11 cellular contexts compared by ENCODE assay signal in the genomic region with DNA sequence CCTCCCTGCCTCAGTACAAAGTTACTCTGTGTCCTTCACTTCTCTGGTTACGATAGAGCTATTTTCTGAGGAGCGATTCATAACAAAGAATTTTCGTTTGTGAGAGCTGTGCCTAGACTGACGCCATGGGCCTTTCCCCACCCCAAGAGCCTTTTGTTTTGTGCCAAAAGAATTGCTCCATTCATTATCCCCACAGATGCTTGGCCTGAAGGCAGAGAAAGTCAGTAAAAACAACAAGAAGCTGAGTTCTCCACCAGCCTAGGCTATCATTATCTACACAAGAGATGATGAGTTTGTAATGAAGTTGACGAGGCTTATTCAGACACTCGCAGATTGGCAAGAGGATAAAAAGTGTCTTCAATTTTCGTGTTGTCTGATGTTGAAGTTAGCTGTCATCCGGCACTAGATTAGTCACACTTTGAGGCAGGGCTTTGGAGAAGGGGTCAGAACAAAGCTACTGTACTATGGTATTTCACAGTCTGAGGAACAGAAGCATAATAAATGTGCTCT.
DNase-seq lines count a peak whose midpoint lies in the region; ATAC-seq and FAIRE-seq lines count a peak whose summit lies in the region.
"Had no signal": no experiment of that assay in that cellular context is flagged by ENCODE, and none has a peak within 500 bp of the region (broad histone marks: within the 10 kb centered on the region; RNA-seq: fewer than 3 reads in every experiment).

No MANE protein-coding gene starts in this region.

- no peaks in the 10 kb centered on the region for H3K9me3 ChIP-seq in neuron (ENCODE audit: low read length)

- DNase-seq in AG20443 (ENCODE audit: low spot score) (peak; percentile 33), RCC 7860 (ENCODE audit: low spot score) (peak; percentile 92), frontal cortex (ENCODE audit: low spot score in 2 of 2) (peak in 1 of 2 donors; percentile 9), NCI-H2196 treated with DMSO at 0.1 percent for 48 hours (lab: John Stamatoyannopoulos, UW; ENCODE audit: unreplicated experiment) (no peak), HTR-8/SVneo (ENCODE audit: insufficient read length, low spot score) (no peak), T-helper 2 cell (no peak)
- DNase-seq: AML-193; MM.1S; NK-92 treated with Interleukin-12 subunit alpha and Interleukin-12 subunit beta, amount 100 ng/mL, for 24 hours had no signal

- peak overlapping the region; percentile 70 for H2AFZ ChIP-seq in neuron (ENCODE audit: low read depth, low read length)

- no peak for ATAC-seq in GM18873 (IDR thresholded peaks at IDR 0.05; ENCODE audit: low FRiP score, unreplicated experiment)

- H3K36me3 ChIP-seq in neuron (ENCODE audit: insufficient read depth, low read length): no peaks in the 10 kb centered on the region

- FAIRE-seq in RCC 7860 (lab: Jason Lieb, UNC): no peak
- FAIRE-seq in frontal cortex (lab: Jason Lieb, UNC): peak; percentile 79
- FAIRE-seq in HTR-8/SVneo (lab: Jason Lieb, UNC): no peak

- peaks cover 21% of the 10 kb centered on the region for H3K4me1 ChIP-seq in neuron (ENCODE audit: insufficient read depth, low read length)

- no peaks in the 10 kb centered on the region for H3K27me3 ChIP-seq in neuron (ENCODE audit: insufficient read depth, low read length)

- peak overlapping the region; percentile 23 for H3K4me3 ChIP-seq in neuron (ENCODE audit: low read length)

Comparison
In these comparisons a context has a peak if more than half of its experiments do, and no peak if none do; other contexts are left out.
1. DNase-seq: peak in AG20443 (single experiment) and RCC 7860 (single experiment); none in NCI-H2196 treated with DMSO at 0.1 percent for 48 hours (single experiment), HTR-8/SVneo (single experiment) and T-helper 2 cell (0 of 5).